In the genomic region with DNA sequence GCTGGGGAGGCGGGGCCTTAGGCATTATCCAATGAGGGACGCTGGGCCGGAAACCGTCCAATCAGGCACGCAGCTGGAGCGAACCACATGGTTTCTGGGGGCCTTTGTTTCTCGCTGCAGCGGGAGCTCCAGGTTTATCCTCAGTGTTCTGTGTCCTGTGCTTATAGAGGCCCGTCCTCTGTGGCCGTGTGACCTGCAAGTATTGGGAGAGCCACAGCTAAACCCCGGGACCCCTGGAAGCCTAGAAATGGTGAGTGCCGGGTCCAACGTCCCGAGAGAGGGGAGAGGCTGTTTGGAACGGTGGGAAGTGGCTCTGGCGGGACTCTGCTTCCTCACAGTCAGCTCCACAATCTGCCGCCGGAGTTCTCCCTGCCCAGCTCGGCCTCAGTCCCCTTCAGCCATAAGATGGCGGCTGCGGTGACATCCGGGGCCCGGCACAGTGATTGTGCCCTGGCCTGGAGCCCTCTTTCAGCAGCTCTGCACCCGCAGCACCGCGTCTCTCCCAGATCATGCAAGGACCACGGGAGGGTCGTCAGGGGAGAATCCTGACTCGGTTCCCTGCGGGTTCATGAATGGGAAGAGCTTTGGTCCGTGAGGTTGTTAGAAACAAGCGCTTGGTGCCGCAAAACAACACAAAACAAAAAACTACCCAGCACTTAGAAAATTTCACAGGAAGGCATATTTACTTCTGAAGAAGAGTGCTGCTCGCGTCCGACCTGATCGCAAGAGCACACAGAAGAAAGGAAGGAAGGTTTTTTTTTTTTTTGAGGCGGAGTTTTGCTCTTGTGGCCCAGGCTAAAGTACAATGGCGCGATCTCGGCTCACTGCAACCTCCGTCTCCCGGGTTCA, we compare ENCODE assay signal across 8 cellular contexts. TPM values are rescaled to one million over a fixed set of nuclear protein-coding genes. Genes with fewer than 3 reads are reported as not detected.
DNase-seq lines count a peak whose midpoint lies in the region; ATAC-seq and TF ChIP-seq lines count a peak whose summit lies in the region.

A gene (plus strand): TSS at position 133 of the 849 bp plus-strand sequence. CDS start 115 bp downstream, at position 248.

- H3K4me1 Mint-ChIP-seq in activated naive CD4-positive, alpha-beta T cell treated with anti-CD3 and anti-CD28 coated beads, Interleukin-2, amount 50 U/mL, for 24 hours: peaks cover 42% of the 10 kb centered on the region

- peak within 1 kb of the TSS; percentile 76 for H3K4me3 ChIP-seq in HFF-Myc (replicated peaks; ENCODE audit: low read depth, low read length)
- H3K4me3 ChIP-seq in NB4 (ENCODE audit: low read depth, low read length): peak within 1 kb of the TSS; percentile 79

- peak within 1 kb of the TSS; percentile 98 for H3K27ac Mint-ChIP-seq in activated naive CD4-positive, alpha-beta T cell treated with anti-CD3 and anti-CD28 coated beads, Interleukin-2, amount 50 U/mL, for 24 hours

- no peaks in the 10 kb centered on the region for H3K9me3 Mint-ChIP-seq in activated naive CD4-positive, alpha-beta T cell treated with anti-CD3 and anti-CD28 coated beads, Interleukin-2, amount 50 U/mL, for 24 hours

- TF ChIP-seq CTCF in HFF-Myc (IDR thresholded peaks at IDR 0.05; ENCODE audit: low read depth, low read length, missing control alignments) (no peak), NB4 (IDR thresholded peaks at IDR 0.05; ENCODE audit: low read depth, low read length) (no peak)

- no peaks in the 10 kb centered on the region for H3K27me3 Mint-ChIP-seq in activated naive CD4-positive, alpha-beta T cell treated with anti-CD3 and anti-CD28 coated beads, Interleukin-2, amount 50 U/mL, for 24 hours

- DNase-seq in GM03348 (ENCODE audit: low spot score): peak; percentile 97
- peak; percentile 73 for DNase-seq in HFF-Myc (ENCODE audit: extremely low read depth, low read depth)
- DNase-seq in NB4 (ENCODE audit: low read depth): peak; percentile 97
- DNase-seq in glomerular visceral epithelial cell (ENCODE audit: extremely low spot score): peak; percentile 6
- DNase-seq in occipital lobe (lab: John Stamatoyannopoulos, UW): peak; percentile 94

- peak; percentile 99 for ATAC-seq in SK-N-SH treated with all-trans-retinoic acid at 6 μM for 48 hours

- peak; percentile 32 for TF ChIP-seq POLR2A in NB4 (IDR thresholded peaks at IDR 0.05; ENCODE audit: extremely low read depth, insufficient read length)

- peak within 1 kb of the TSS; percentile 87 for H3K27ac ChIP-seq in temporal lobe (ENCODE audit: low read depth, low read length)

- H3K36me3 Mint-ChIP-seq in activated naive CD4-positive, alpha-beta T cell treated with anti-CD3 and anti-CD28 coated beads, Interleukin-2, amount 50 U/mL, for 24 hours: peaks cover 2% of the 10 kb centered on the region

- H3K4me3 Mint-ChIP-seq in activated naive CD4-positive, alpha-beta T cell treated with anti-CD3 and anti-CD28 coated beads, Interleukin-2, amount 50 U/mL, for 24 hours: peak within 1 kb of the TSS; percentile 100

TF ChIP-seq in SK-N-SH treated with all-trans-retinoic acid at 6 μM for 48 hours, 23 proteins besides CTCF, POLR2A, EP300 and RAD21:
- TF ChIP-seq SNAI2 (CRISPR knock-in tag; IDR thresholded peaks at IDR 0.05) (no peak), TOX (CRISPR knock-in tag; IDR thresholded peaks at IDR 0.05; ENCODE audit: borderline replicate concordance) (no peak), ZNF565 (CRISPR knock-in tag; conservative IDR thresholded peaks at IDR 0.05; ENCODE audit: low read depth) (no peak; the same call in 1 of the 2 replicates), ZFP3 (CRISPR knock-in tag; IDR thresholded peaks at IDR 0.05) (no peak), ZNF8 (CRISPR knock-in tag; IDR thresholded peaks at IDR 0.05) (no peak), ESRRG (CRISPR knock-in tag; IDR thresholded peaks at IDR 0.05) (no peak), ZC3H10 (CRISPR knock-in tag; IDR thresholded peaks at IDR 0.05) (no peak), ZNF70 (CRISPR knock-in tag; IDR thresholded peaks at IDR 0.05) (no peak), PPARA (CRISPR knock-in tag; IDR thresholded peaks at IDR 0.05; ENCODE audit: borderline replicate concordance) (no peak), GLIS3 (CRISPR knock-in tag; IDR thresholded peaks at IDR 0.05) (no peak), TCF4 (CRISPR knock-in tag; IDR thresholded peaks at IDR 0.05; ENCODE audit: borderline replicate concordance) (no peak), BACH2 (CRISPR knock-in tag; IDR thresholded peaks at IDR 0.05; ENCODE audit: borderline replicate concordance) (no peak), ARNTL (CRISPR knock-in tag; IDR thresholded peaks at IDR 0.05; ENCODE audit: borderline replicate concordance, low read depth) (no peak), RARB (CRISPR knock-in tag; IDR thresholded peaks at IDR 0.05) (no peak)
- TF ChIP-seq, protein P1, sequence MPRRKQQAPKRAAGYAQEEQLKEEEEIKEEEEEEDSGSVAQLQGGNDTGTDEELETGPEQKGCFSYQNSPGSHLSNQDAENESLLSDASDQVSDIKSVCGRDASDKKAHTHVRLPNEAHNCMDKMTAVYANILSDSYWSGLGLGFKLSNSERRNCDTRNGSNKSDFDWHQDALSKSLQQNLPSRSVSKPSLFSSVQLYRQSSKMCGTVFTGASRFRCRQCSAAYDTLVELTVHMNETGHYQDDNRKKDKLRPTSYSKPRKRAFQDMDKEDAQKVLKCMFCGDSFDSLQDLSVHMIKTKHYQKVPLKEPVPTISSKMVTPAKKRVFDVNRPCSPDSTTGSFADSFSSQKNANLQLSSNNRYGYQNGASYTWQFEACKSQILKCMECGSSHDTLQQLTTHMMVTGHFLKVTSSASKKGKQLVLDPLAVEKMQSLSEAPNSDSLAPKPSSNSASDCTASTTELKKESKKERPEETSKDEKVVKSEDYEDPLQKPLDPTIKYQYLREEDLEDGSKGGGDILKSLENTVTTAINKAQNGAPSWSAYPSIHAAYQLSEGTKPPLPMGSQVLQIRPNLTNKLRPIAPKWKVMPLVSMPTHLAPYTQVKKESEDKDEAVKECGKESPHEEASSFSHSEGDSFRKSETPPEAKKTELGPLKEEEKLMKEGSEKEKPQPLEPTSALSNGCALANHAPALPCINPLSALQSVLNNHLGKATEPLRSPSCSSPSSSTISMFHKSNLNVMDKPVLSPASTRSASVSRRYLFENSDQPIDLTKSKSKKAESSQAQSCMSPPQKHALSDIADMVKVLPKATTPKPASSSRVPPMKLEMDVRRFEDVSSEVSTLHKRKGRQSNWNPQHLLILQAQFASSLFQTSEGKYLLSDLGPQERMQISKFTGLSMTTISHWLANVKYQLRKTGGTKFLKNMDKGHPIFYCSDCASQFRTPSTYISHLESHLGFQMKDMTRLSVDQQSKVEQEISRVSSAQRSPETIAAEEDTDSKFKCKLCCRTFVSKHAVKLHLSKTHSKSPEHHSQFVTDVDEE (CRISPR knock-in tag; IDR thresholded peaks at IDR 0.05): no peak
- TF ChIP-seq, protein P2, sequence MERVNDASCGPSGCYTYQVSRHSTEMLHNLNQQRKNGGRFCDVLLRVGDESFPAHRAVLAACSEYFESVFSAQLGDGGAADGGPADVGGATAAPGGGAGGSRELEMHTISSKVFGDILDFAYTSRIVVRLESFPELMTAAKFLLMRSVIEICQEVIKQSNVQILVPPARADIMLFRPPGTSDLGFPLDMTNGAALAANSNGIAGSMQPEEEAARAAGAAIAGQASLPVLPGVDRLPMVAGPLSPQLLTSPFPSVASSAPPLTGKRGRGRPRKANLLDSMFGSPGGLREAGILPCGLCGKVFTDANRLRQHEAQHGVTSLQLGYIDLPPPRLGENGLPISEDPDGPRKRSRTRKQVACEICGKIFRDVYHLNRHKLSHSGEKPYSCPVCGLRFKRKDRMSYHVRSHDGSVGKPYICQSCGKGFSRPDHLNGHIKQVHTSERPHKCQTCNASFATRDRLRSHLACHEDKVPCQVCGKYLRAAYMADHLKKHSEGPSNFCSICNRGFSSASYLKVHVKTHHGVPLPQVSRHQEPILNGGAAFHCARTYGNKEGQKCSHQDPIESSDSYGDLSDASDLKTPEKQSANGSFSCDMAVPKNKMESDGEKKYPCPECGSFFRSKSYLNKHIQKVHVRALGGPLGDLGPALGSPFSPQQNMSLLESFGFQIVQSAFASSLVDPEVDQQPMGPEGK (CRISPR knock-in tag; IDR thresholded peaks at IDR 0.05; ENCODE audit: borderline replicate concordance): no peak
- TF ChIP-seq, protein P3, sequence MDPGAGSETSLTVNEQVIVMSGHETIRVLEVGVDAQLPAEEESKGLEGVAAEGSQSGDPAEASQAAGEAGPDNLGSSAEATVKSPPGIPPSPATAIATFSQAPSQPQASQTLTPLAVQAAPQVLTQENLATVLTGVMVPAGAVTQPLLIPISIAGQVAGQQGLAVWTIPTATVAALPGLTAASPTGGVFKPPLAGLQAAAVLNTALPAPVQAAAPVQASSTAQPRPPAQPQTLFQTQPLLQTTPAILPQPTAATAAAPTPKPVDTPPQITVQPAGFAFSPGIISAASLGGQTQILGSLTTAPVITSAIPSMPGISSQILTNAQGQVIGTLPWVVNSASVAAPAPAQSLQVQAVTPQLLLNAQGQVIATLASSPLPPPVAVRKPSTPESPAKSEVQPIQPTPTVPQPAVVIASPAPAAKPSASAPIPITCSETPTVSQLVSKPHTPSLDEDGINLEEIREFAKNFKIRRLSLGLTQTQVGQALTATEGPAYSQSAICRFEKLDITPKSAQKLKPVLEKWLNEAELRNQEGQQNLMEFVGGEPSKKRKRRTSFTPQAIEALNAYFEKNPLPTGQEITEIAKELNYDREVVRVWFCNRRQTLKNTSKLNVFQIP (CRISPR knock-in tag; IDR thresholded peaks at IDR 0.05; ENCODE audit: borderline replicate concordance, low read depth): no peak

RNA-seq across cellular contexts. Expression of the gene that starts here (rescaled TPM):
- total RNA-seq in occipital lobe (44.3 TPM), temporal lobe (29.5 TPM)

Comparison
In these comparisons a context has a peak if more than half of its experiments do, and no peak if none do; other contexts are left out.
1. Peak in every context shown above with its lines: DNase-seq, ATAC-seq, H3K4me3 ChIP-seq and H3K27ac ChIP-seq.
2. DNase-seq: peak in every context shown above with its lines; median percentile 97 in GM03348; 97 in NB4; 94 in occipital lobe; 73 in HFF-Myc; 6 in glomerular visceral epithelial cell.